Comparison of ENCODE assay signal across 21 cellular contexts in genomic region chr1:211379446-211379845, GRCh38. TPM values are rescaled to one million over a fixed set of nuclear protein-coding genes. Genes with fewer than 3 reads are reported as not detected.
A peak's percentile ranks its signal among the peaks of the same experiment; 100 is the strongest.
DNase-seq lines count a peak whose midpoint lies in the region; ATAC-seq and TF ChIP-seq lines count a peak whose summit lies in the region.
"Had no signal": no experiment of that assay in that cellular context is flagged by ENCODE, and none has a peak within 500 bp of the region (broad histone marks: within the 10 kb centered on the region; RNA-seq: fewer than 3 reads in every experiment).

No MANE protein-coding gene starts in this region.

- H3K4me1 Mint-ChIP-seq in T-cell = peaks cover 27 to 39% (median 28%) of the 10 kb centered on the region in 3 donors
- peaks cover 49% of the 10 kb centered on the region for H3K4me1 Mint-ChIP-seq in chondrocyte (ENCODE audit: low read depth)
- peaks cover 41% of the 10 kb centered on the region for H3K4me1 Mint-ChIP-seq in stimulated activated memory B cell treated with anti-CD40 and anti-IgM and Interleukin-4, amounts not matched to agents 10 μg/mL and 1 μg/mL and 100 μg/mL, for 72 hours

- CTCF ChIA-PET in SK-N-SH (lab: Yijun Ruan, JAX) (no interaction called here), T-cell (lab: Charles Lee) (interaction anchor here in 1 of 2 donors (0.5 to 1.0 kb wide), 2 partner anchors 43 to 56 kb away, joined by 3 read pairs; no protein-coding TSS in a partner anchor)

- intact Hi-C loops in esophagus squamous epithelium (cut with DNase I) = no loop called here

- no peak for TF ChIP-seq RAD21 in SK-N-SH (IDR thresholded peaks at IDR 0.05; ENCODE audit: low read length)

- H3K9me3 ChIP-seq in SK-N-SH (no peaks in the 10 kb centered on the region), esophagus squamous epithelium (no peaks in the 10 kb centered on the region)
- H3K9me3 ChIP-seq: MG63 had no signal

- H3K27me3 Mint-ChIP-seq in T-cell = no peaks in the 10 kb centered on the region
- no peaks in the 10 kb centered on the region for H3K27me3 Mint-ChIP-seq in chondrocyte (ENCODE audit: low read depth)
- no peaks in the 10 kb centered on the region for H3K27me3 Mint-ChIP-seq in stimulated activated memory B cell treated with anti-CD40 and anti-IgM and Interleukin-4, amounts not matched to agents 10 μg/mL and 1 μg/mL and 100 μg/mL, for 72 hours

- POLR2A ChIA-PET in SK-N-SH (lab: Yijun Ruan, JAX) (no interaction called here), T-cell (lab: Charles Lee) (interaction anchor here in 1 of 2 donors (0.6 kb wide), 1 partner anchor 970 kb away, joined by 4 read pairs; no protein-coding TSS in a partner anchor)

- H3K4me3 Mint-ChIP-seq in T-cell (no peak overlapping the region), chondrocyte (ENCODE audit: unreplicated experiment) (no peak overlapping the region)
- no peak overlapping the region for H3K4me3 Mint-ChIP-seq in stimulated activated memory B cell treated with anti-CD40 and anti-IgM and Interleukin-4, amounts not matched to agents 10 μg/mL and 1 μg/mL and 100 μg/mL, for 72 hours

- H3K36me3 ChIP-seq in SK-N-SH (replicated peaks in 1 of 2; ENCODE audit: control insufficient read depth in 1 of 2, insufficient read depth in 2 of 2, low read length in 1 of 2) (peaks cover 0 to 7% of the 10 kb centered on the region in 2 experiments), esophagus squamous epithelium (no peaks in the 10 kb centered on the region)

- H3F3A ChIP-seq in SK-N-SH (replicated peaks; ENCODE audit: insufficient read depth) = peaks cover 20% of the 10 kb centered on the region

- ATAC-seq in SK-N-SH treated with all-trans-retinoic acid at 6 μM for 48 hours (no peak), T-cell (replicated peaks in 1 of 4) (no peak), HG03175 (IDR thresholded peaks at IDR 0.05; ENCODE audit: unreplicated experiment) (no peak), GM19455 (IDR thresholded peaks at IDR 0.05; ENCODE audit: unreplicated experiment) (no peak)
- ATAC-seq in stimulated activated memory B cell treated with anti-CD40 and anti-IgM and Interleukin-4, amounts not matched to agents 10 μg/mL and 1 μg/mL and 100 μg/mL, for 72 hours = no peak

- H2AFZ ChIP-seq in SK-N-SH (ENCODE audit: low read depth) = no peak overlapping the region

- H4K20me1 ChIP-seq in SK-N-SH (ENCODE audit: insufficient read depth) = no peaks in the 10 kb centered on the region

- peak overlapping the region; percentile 53; the same call in 1 of the 2 replicates for H3K4me2 ChIP-seq in SK-N-SH

- no peak for TF ChIP-seq POLR2A in esophagus squamous epithelium (IDR thresholded peaks at IDR 0.05)

- peak overlapping the region; percentile 48 to 50 for H3K27ac Mint-ChIP-seq in T-cell
- peak overlapping the region; percentile 19 for H3K27ac Mint-ChIP-seq in chondrocyte (ENCODE audit: unreplicated experiment)
- peak overlapping the region; percentile 11 for H3K27ac Mint-ChIP-seq in stimulated activated memory B cell treated with anti-CD40 and anti-IgM and Interleukin-4, amounts not matched to agents 10 μg/mL and 1 μg/mL and 100 μg/mL, for 72 hours
- H3K27ac Mint-ChIP-seq: CD14-positive monocyte had no signal

- H3K4me3 ChIP-seq in SK-N-SH (ENCODE audit: low read depth in 2 of 2, low read length in 1 of 2) (no peak overlapping the region), esophagus squamous epithelium (no peak overlapping the region)
- H3K4me3 ChIP-seq: MG63 had no signal

- 0 out of 2 replicates have a peak, but pooled peaks cover 12% of the 10 kb centered on the region for H3K79me2 ChIP-seq in SK-N-SH (ENCODE audit: insufficient read depth)

- H3K4me1 ChIP-seq in SK-N-SH (ENCODE audit: control insufficient read depth in 1 of 2, insufficient read depth in 2 of 2, low read depth in 1 of 2, low read length in 1 of 2) (peaks cover 0 to 6% of the 10 kb centered on the region in 2 experiments; a peak in 2 of 4 replicates), esophagus squamous epithelium (peaks cover 0 to 24% (median 11%) of the 10 kb centered on the region in 3 donors)

- no peaks in the 10 kb centered on the region for H3K27me3 ChIP-seq in SK-N-SH (ENCODE audit: insufficient read depth)
- H3K27me3 ChIP-seq in esophagus squamous epithelium = no peaks in the 10 kb centered on the region
- H3K27me3 ChIP-seq: MG63 had no signal

- no peaks in the 10 kb centered on the region for H3K9me2 ChIP-seq in SK-N-SH

- TF ChIP-seq EP300 in SK-N-SH (IDR thresholded peaks at IDR 0.05; ENCODE audit: borderline replicate concordance in 1 of 2, low read depth in 1 of 2, low read length in 1 of 2) = no peak

- H3K9ac ChIP-seq in SK-N-SH = no peak overlapping the region

- TF ChIP-seq CTCF in SK-N-SH (IDR thresholded peaks at IDR 0.05) (no peak), chondrocyte (IDR thresholded peaks at IDR 0.05) (no peak), esophagus squamous epithelium (IDR thresholded peaks at IDR 0.05) (no peak)

- H3K27ac ChIP-seq in SK-N-SH (ENCODE audit: low read depth in 2 of 2, low read length in 1 of 2) = peak overlapping the region in 1 of 2 experiments; percentile 77; a peak in 1 of 4 replicates
- H3K27ac ChIP-seq in esophagus squamous epithelium = no peak overlapping the region
- H3K27ac ChIP-seq: 22Rv1 had no signal

- H3K9me3 Mint-ChIP-seq in T-cell = no peaks in the 10 kb centered on the region
- H3K9me3 Mint-ChIP-seq in chondrocyte (ENCODE audit: low read depth) = no peaks in the 10 kb centered on the region
- H3K9me3 Mint-ChIP-seq in stimulated activated memory B cell treated with anti-CD40 and anti-IgM and Interleukin-4, amounts not matched to agents 10 μg/mL and 1 μg/mL and 100 μg/mL, for 72 hours = no peaks in the 10 kb centered on the region

- no peak for DNase-seq in SK-N-SH
- no peak for DNase-seq in T-cell
- DNase-seq in chondrocyte (ENCODE audit: low spot score) = no peak
- DNase-seq in esophagus squamous epithelium (lab: John Stamatoyannopoulos, UW) = no peak
- DNase-seq: AML-193, DMS153, GDM1, H7, Kasumi-1, NCI-H1048, NCI-H1436, NCI-H1930, NCI-H345, NCI-H524 treated with DMSO at 0.1 percent for 48 hours had no signal

- peaks cover 16% of the 10 kb centered on the region for H3K36me3 Mint-ChIP-seq in T-cell
- H3K36me3 Mint-ChIP-seq in chondrocyte (ENCODE audit: low read depth) = peaks cover 20% of the 10 kb centered on the region
- H3K36me3 Mint-ChIP-seq in stimulated activated memory B cell treated with anti-CD40 and anti-IgM and Interleukin-4, amounts not matched to agents 10 μg/mL and 1 μg/mL and 100 μg/mL, for 72 hours = peaks cover 26% of the 10 kb centered on the region

TF ChIP-seq in SK-N-SH, 30 proteins besides CTCF, POLR2A, EP300 and RAD21 (continues in another document):
- TF ChIP-seq FOXJ3 (CRISPR knock-in tag; IDR thresholded peaks at IDR 0.05) (no peak), SIN3A (IDR thresholded peaks at IDR 0.05; ENCODE audit: borderline replicate concordance, low read depth, low read length) (no peak), USF2 (IDR thresholded peaks at IDR 0.05; ENCODE audit: borderline replicate concordance, low read depth, low read length) (no peak), SMC3 (IDR thresholded peaks at IDR 0.05; ENCODE audit: low read depth, low read length) (no peak), GATA2 (CRISPR knock-in tag; IDR thresholded peaks at IDR 0.05) (no peak), YY1 (IDR thresholded peaks at IDR 0.05; ENCODE audit: low read depth) (no peak), FOXM1 (IDR thresholded peaks at IDR 0.05; ENCODE audit: low read depth) (no peak), USF1 (IDR thresholded peaks at IDR 0.05; ENCODE audit: borderline replicate concordance, low read depth) (no peak)

TF ChIP-seq in SK-N-SH treated with all-trans-retinoic acid at 6 μM for 48 hours, 23 proteins besides CTCF, POLR2A, EP300 and RAD21:
- TF ChIP-seq SNAI2 (CRISPR knock-in tag; IDR thresholded peaks at IDR 0.05) = no peak
- no peak for TF ChIP-seq GLIS3 (CRISPR knock-in tag; IDR thresholded peaks at IDR 0.05)
- no peak for TF ChIP-seq ZFP3 (CRISPR knock-in tag; IDR thresholded peaks at IDR 0.05)
- no peak for TF ChIP-seq POU6F1 (CRISPR knock-in tag; IDR thresholded peaks at IDR 0.05; ENCODE audit: borderline replicate concordance, low read depth)
- TF ChIP-seq BACH2 (CRISPR knock-in tag; IDR thresholded peaks at IDR 0.05; ENCODE audit: borderline replicate concordance) = no peak
- TF ChIP-seq ESRRG (CRISPR knock-in tag; IDR thresholded peaks at IDR 0.05) = no peak
- TF ChIP-seq ZNF70 (CRISPR knock-in tag; IDR thresholded peaks at IDR 0.05) = no peak
- no peak for TF ChIP-seq ZNF8 (CRISPR knock-in tag; IDR thresholded peaks at IDR 0.05)

RNA-seq across cellular contexts. Expression of gene TRAF5, which starts 52.8 kb away (rescaled TPM):
- polyA plus RNA-seq in SK-N-SH (2012; rRNA removed) = 7.6 and 10.5 TPM in 2 replicates
- polyA plus RNA-seq in SK-N-SH (2012; cell fraction: cytosol; rRNA removed) = 5.1 and 5.4 TPM in 2 replicates
- 34.5 and 45.6 TPM in 2 replicates for polyA plus RNA-seq in SK-N-SH (2012; cell fraction: nucleus; rRNA removed)
- total RNA-seq in T-cell (10 to 100 TPM; 49.5 to 64.5 (median 57.2) TPM), chondrocyte (52.9 to 58.7 TPM (median 57.4 TPM) in 3 replicates), esophagus squamous epithelium (1 to 10 TPM; 2.7 to 9.2 (median 4.0) TPM)
